Comparison of ENCODE assay signal across 13 cellular contexts in genomic region chr1:58881471-58881994, GRCh38.
A peak's percentile ranks its signal among the peaks of the same experiment; 100 is the strongest.
DNase-seq lines count a peak whose midpoint lies in the region; ATAC-seq, FAIRE-seq and TF ChIP-seq lines count a peak whose summit lies in the region.
"Had no signal": no experiment of that assay in that cellular context is flagged by ENCODE, and none has a peak within 500 bp of the region (broad histone marks: within the 10 kb centered on the region; RNA-seq: fewer than 3 reads in every experiment).

No MANE protein-coding gene starts in this region.

- peak; percentile 70 to 72; a peak in 3 of 5 replicates for TF ChIP-seq EP300 in A549 (IDR thresholded peaks at IDR 0.05)

- intact Hi-C loops in body of pancreas (cut with DNase I) = no loop called here
- intact Hi-C loops in left lung (cut with DNase I) = no loop called here

- H3K27me3 ChIP-seq in body of pancreas = no peaks in the 10 kb centered on the region
- no peaks in the 10 kb centered on the region for H3K27me3 ChIP-seq in left lung
- H3K27me3 ChIP-seq: ovary had no signal

- peak; percentile 86 to 88 for ATAC-seq in A549
- peak; percentile 46 for ATAC-seq in body of pancreas
- peak; percentile 3 for ATAC-seq in left lung
- no peak for ATAC-seq in GM21360 (IDR thresholded peaks at IDR 0.05; ENCODE audit: unreplicated experiment)

- peaks cover 52% of the 10 kb centered on the region for H3K4me1 ChIP-seq in A549
- H3K4me1 ChIP-seq in body of pancreas = peaks cover 53% of the 10 kb centered on the region
- peaks cover 14 to 56% of the 10 kb centered on the region in 2 donors for H3K4me1 ChIP-seq in left lung

- TF ChIP-seq RAD21 in A549 (conservative IDR thresholded peaks at IDR 0.05 in 1 of 2, IDR thresholded peaks at IDR 0.05 in 1 of 2) = peak in 1 of 2 experiments; percentile 34; a peak in 2 of 5 replicates

- H3K36me3 ChIP-seq in body of pancreas (replicated peaks in 1 of 2; ENCODE audit: insufficient read depth in 1 of 2, low read depth in 2 of 2) = no peaks in the 10 kb centered on the region
- no peaks in the 10 kb centered on the region for H3K36me3 ChIP-seq in left lung
- H3K36me3 ChIP-seq: ovary had no signal

- CTCF ChIA-PET in A549 (lab: Yijun Ruan, JAX) = interaction anchor here (1.2 kb wide), 1 partner anchor 16 kb away, joined by 3 read pairs; no protein-coding TSS in a partner anchor

- H3K4me2 ChIP-seq in A549 = peak overlapping the region; percentile 46

- no peak for FAIRE-seq in A549 (lab: Jason Lieb, UNC)

- DNase-seq in A549 (ENCODE audit: low read depth in 1 of 2, low spot score in 1 of 2) (peak; percentile 64 to 89), HS-5 (ENCODE audit: low read depth) (peak; percentile 88), body of pancreas (peak; percentile 65 to 86 (median 76)), left lung (no peak), RPMI8226 (no peak), middle frontal gyrus (ENCODE audit: extremely low spot score, low spot score) (no peak)
- no peak for DNase-seq in activated CD4-positive, alpha-beta T cell treated with anti-CD3 and anti-CD28 coated beads for 1 hour
- DNase-seq: activated naive CD4-positive, alpha-beta T cell; NCI-H187; stimulated activated naive CD4-positive, alpha-beta T cell; T-helper 2 cell had no signal

- 38% methylated on average over 2 of the region's 3 CpGs for WGBS in A549 (ENCODE audit: missing lambda C conversion rate)
- 53 to 64% methylated on average over 3 of the region's 3 CpGs for WGBS in body of pancreas, 2 donors

- peak overlapping the region; percentile 81 to 91 for H3K27ac ChIP-seq in A549
- H3K27ac ChIP-seq in body of pancreas = peak overlapping the region in 3 of 4 donors; percentile 15 to 17 (median 15)
- H3K27ac ChIP-seq in left lung = peak overlapping the region in 1 of 2 donors; percentile 96
- H3K27ac ChIP-seq: ovary had no signal

- POLR2A ChIA-PET in A549 (lab: Yijun Ruan, JAX) = interaction anchor here (1.2 kb wide), 1 partner anchor 415 kb away, joined by 3 read pairs; no protein-coding TSS in a partner anchor

- TF ChIP-seq CTCF in A549 (IDR thresholded peaks at IDR 0.05) (no peak), body of pancreas (IDR thresholded peaks at IDR 0.05) (no peak), left lung (IDR thresholded peaks at IDR 0.05) (no peak)

- TF ChIP-seq POLR2A in A549 (IDR thresholded peaks at IDR 0.05; ENCODE audit: low read length) (no peak), body of pancreas (IDR thresholded peaks at IDR 0.05) (no peak)

- no peaks in the 10 kb centered on the region for H3K9me3 ChIP-seq in A549
- no peaks in the 10 kb centered on the region for H3K9me3 ChIP-seq in body of pancreas
- H3K9me3 ChIP-seq in left lung = no peaks in the 10 kb centered on the region
- H3K9me3 ChIP-seq: ovary had no signal

- no peak overlapping the region for H3K4me3 ChIP-seq in A549
- no peak overlapping the region for H3K4me3 ChIP-seq in body of pancreas
- H3K4me3 ChIP-seq in left lung = no peak overlapping the region
- H3K4me3 ChIP-seq: ovary had no signal

TF ChIP-seq in A549, 52 proteins besides CTCF, POLR2A, EP300 and RAD21 (continues in another document):
- TF ChIP-seq JUN (IDR thresholded peaks at IDR 0.05) = peak; percentile 47 to 66; a peak in 3 of 5 replicates
- TF ChIP-seq HOXA7 (CRISPR knock-in tag; IDR thresholded peaks at IDR 0.05) = no peak
- TF ChIP-seq RFX5 (IDR thresholded peaks at IDR 0.05) = no peak
- no peak for TF ChIP-seq MYC (IDR thresholded peaks at IDR 0.05; ENCODE audit: borderline replicate concordance, low read length)
- no peak for TF ChIP-seq TFCP2L1 (CRISPR knock-in tag; IDR thresholded peaks at IDR 0.05)
- no peak for TF ChIP-seq ZSCAN20 (CRISPR knock-in tag; IDR thresholded peaks at IDR 0.05)
- no peak for TF ChIP-seq CHD2 (IDR thresholded peaks at IDR 0.05; ENCODE audit: low read length, partially characterized antibody)
- no peak for TF ChIP-seq USF2 (IDR thresholded peaks at IDR 0.05)
- TF ChIP-seq HDAC2 (IDR thresholded peaks at IDR 0.05) = no peak
- no peak for TF ChIP-seq CBX8 (IDR thresholded peaks at IDR 0.05)
- no peak for TF ChIP-seq NPAS2 (CRISPR knock-in tag; IDR thresholded peaks at IDR 0.05; ENCODE audit: borderline replicate concordance)
- no peak for TF ChIP-seq ZC3H11A (IDR thresholded peaks at IDR 0.05)
- TF ChIP-seq CHD4 (IDR thresholded peaks at IDR 0.05; ENCODE audit: borderline replicate concordance) = no peak
- no peak for TF ChIP-seq NR3C1 (IDR thresholded peaks at IDR 0.05)
- TF ChIP-seq REST (IDR thresholded peaks at IDR 0.05) = no peak
- no peak for TF ChIP-seq EHF (CRISPR knock-in tag; IDR thresholded peaks at IDR 0.05)
- no peak for TF ChIP-seq HEYL (CRISPR knock-in tag; IDR thresholded peaks at IDR 0.05)
- 0 out of 2 replicates have a peak, but pooled peaks have one; percentile 24 for TF ChIP-seq HOXB5 (CRISPR knock-in tag; IDR thresholded peaks at IDR 0.05)
- TF ChIP-seq E2F6 (IDR thresholded peaks at IDR 0.05; ENCODE audit: borderline replicate concordance, low read depth) = no peak
- no peak for TF ChIP-seq PHF8 (IDR thresholded peaks at IDR 0.05; ENCODE audit: borderline replicate concordance, low read depth)
- no peak for TF ChIP-seq FOSB (CRISPR knock-in tag; IDR thresholded peaks at IDR 0.05)
- no peak for TF ChIP-seq CBX2 (IDR thresholded peaks at IDR 0.05; ENCODE audit: borderline replicate concordance, low read depth)
- peak; percentile 33; the same call in 1 of the 2 replicates for TF ChIP-seq HES2 (IDR thresholded peaks at IDR 0.05)
- TF ChIP-seq NFE2L2 (conservative IDR thresholded peaks at IDR 0.05; ENCODE audit: low read length) = peak; percentile 89
- TF ChIP-seq RNF2 (IDR thresholded peaks at IDR 0.05; ENCODE audit: borderline replicate concordance, low read depth) = no peak
- TF ChIP-seq ZNF302 (CRISPR knock-in tag; IDR thresholded peaks at IDR 0.05) = no peak
- 0 out of 3 replicates have a peak, but pooled peaks have one; percentile 39 for TF ChIP-seq BCL3 (IDR thresholded peaks at IDR 0.05)

Comparison
In these comparisons a context has a peak if more than half of its experiments do, and no peak if none do; other contexts are left out.
1. DNase-seq: peak in A549 (2 of 2), HS-5 (single experiment) and body of pancreas (4 of 4); none in left lung (0 of 2), RPMI8226 (single experiment), activated CD4-positive, alpha-beta T cell treated with anti-CD3 and anti-CD28 coated beads for 1 hour (single experiment) and middle frontal gyrus (single experiment).